In genomic region chr5:143174714-143175398, GRCh38 we compare ENCODE assay signal across 13 cellular contexts.
DNase-seq lines count a peak whose midpoint lies in the region; ATAC-seq, FAIRE-seq and TF ChIP-seq lines count a peak whose summit lies in the region.
"Had no signal": no experiment of that assay in that cellular context is flagged by ENCODE, and none has a peak within 500 bp of the region (broad histone marks: within the 10 kb centered on the region; RNA-seq: fewer than 3 reads in every experiment).

No MANE protein-coding gene starts in this region.

- peak overlapping the region; percentile 22 for H3K27ac ChIP-seq in brain microvascular endothelial cell
- H3K27ac ChIP-seq: sigmoid colon had no signal

- in situ Hi-C loops in brain microvascular endothelial cell (cut with HindIII; ENCODE audit: low pct_ligation_motif_present, low sequenced_read_pairs), result no loop called here

- DNase-seq in brain microvascular endothelial cell, result no peak
- DNase-seq in HTR-8/SVneo (ENCODE audit: insufficient read length, low spot score), result no peak
- DNase-seq in left lobe of liver (ENCODE audit: low spot score), result no peak
- DNase-seq in SHP77 treated with DMSO at 0.1 percent for 48 hours (lab: John Stamatoyannopoulos, UW), result no peak
- DNase-seq in stimulated activated CD8-positive, alpha-beta memory T cell treated with anti-CD3 and anti-CD28 coated beads, Interleukin-4, amount 100 ng/mL, for 48 hours, result no peak
- DNase-seq: H7, left ventricle myocardium superior, NCI-H187 treated with DMSO at 0.1 percent for 48 hours, sigmoid colon had no signal

- no peak for TF ChIP-seq POLR2A in GM18505 (IDR thresholded peaks at IDR 0.05; ENCODE audit: borderline replicate concordance, extremely low read depth, insufficient read depth, insufficient read length)

- no peaks in the 10 kb centered on the region for H3K36me3 ChIP-seq in brain microvascular endothelial cell (replicated peaks)
- H3K36me3 ChIP-seq: sigmoid colon had no signal

- no peak for FAIRE-seq in HTR-8/SVneo (lab: Jason Lieb, UNC)

- ATAC-seq in GM18505 (IDR thresholded peaks at IDR 0.05; ENCODE audit: unreplicated experiment) (peak; percentile 76), GM21390 (IDR thresholded peaks at IDR 0.05; ENCODE audit: unreplicated experiment) (peak; percentile 93), HG03095 (IDR thresholded peaks at IDR 0.05; ENCODE audit: unreplicated experiment) (peak; percentile 79), left lobe of liver (no peak)
- ATAC-seq: left ventricle myocardium superior, SK-N-SH treated with all-trans-retinoic acid at 6 μM for 48 hours had no signal

- no peaks in the 10 kb centered on the region for H3K27me3 ChIP-seq in brain microvascular endothelial cell (replicated peaks)
- H3K27me3 ChIP-seq: sigmoid colon had no signal

- no peak overlapping the region for H3K4me3 ChIP-seq in brain microvascular endothelial cell (ENCODE audit: low read depth, low read length)
- H3K4me3 ChIP-seq: sigmoid colon had no signal

- no peak for TF ChIP-seq CTCF in brain microvascular endothelial cell (IDR thresholded peaks at IDR 0.05; ENCODE audit: low read depth, low read length, missing control alignments)
